In the genomic region with DNA sequence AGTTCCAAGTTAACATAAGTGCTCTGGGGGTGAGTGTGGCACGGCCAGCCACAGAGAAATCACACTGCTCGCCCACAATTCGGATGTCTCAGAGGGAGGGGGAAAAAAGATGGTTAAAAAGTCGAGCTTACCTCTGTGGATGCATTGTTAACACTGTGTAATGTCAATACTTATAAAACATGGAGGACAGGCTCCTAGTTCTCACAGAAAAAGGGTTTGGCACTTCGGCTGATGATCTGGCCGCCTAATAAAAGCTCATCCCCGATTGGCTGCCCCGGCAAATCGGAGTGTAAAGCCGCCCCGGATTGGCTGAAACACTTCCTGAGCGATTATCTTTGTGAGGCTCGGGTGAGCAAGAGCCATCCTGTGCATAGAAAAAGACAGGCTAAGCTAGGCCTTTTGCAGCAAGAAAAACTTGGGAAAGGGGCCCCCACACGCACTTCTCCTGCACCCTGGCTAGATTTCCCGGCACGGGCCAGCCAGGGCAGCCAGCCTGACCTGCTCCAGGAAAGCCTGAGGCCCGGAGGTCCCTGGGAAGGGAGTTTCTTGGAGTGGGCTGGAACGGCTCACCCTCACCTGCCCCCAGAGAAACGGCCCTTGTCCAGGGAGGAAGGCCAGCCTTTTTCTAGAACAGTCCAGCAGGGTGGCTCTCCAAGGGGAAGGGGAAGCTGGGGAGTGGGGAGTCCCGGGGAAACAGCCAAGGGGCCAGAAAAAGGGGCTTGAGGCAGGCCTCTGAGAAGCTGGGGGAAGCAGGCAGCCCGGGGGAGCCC, we compare ENCODE assay signal across 8 cellular contexts. TPM values are rescaled to one million over a fixed set of nuclear protein-coding genes. Genes with fewer than 3 reads are reported as not detected.
DNase-seq lines count a peak whose midpoint lies in the region; ATAC-seq and TF ChIP-seq lines count a peak whose summit lies in the region.

ZMYND8 (minus strand) TSS at position 174 of the 770 bp plus-strand sequence; CDS start at position 145, 29 bp downstream.

- H3K4me3 ChIP-seq in GM08714 (ENCODE audit: low read length) (peak within 1 kb of the TSS; percentile 92), left ventricle myocardium inferior (peak within 1 kb of the TSS; percentile 55), urinary bladder (ENCODE audit: low read depth, low read length) (no peak within 1 kb of the TSS)

- ATAC-seq in HG02852 (IDR thresholded peaks at IDR 0.05; ENCODE audit: unreplicated experiment), result peak; percentile 37

- H3K36me3 ChIP-seq in left ventricle myocardium inferior (no peaks in the 10 kb centered on the region), urinary bladder (ENCODE audit: insufficient read depth) (no peaks in the 10 kb centered on the region)

- no peaks in the 10 kb centered on the region for H3K9me3 ChIP-seq in left ventricle myocardium inferior (replicated peaks)

- intact Hi-C loops in left ventricle myocardium inferior (cut with micrococcal nuclease), result loop anchor here (5.0 kb wide), 1 partner anchor 39 kb away; no protein-coding TSS in a partner anchor

- DNase-seq in NCI-H2081 treated with DMSO at 0.1 percent for 48 hours (lab: John Stamatoyannopoulos, UW), result peak; percentile 79
- DNase-seq in T-helper 22 cell (ENCODE audit: low read depth), result peak; percentile 78
- DNase-seq in left ventricle myocardium inferior, result peak; percentile 88
- no peak for DNase-seq in pulmonary artery endothelial cell (ENCODE audit: low read depth, low spot score)

- no peak for TF ChIP-seq CTCF in left ventricle myocardium inferior (IDR thresholded peaks at IDR 0.05; ENCODE audit: borderline replicate concordance)

- H3K27me3 ChIP-seq in left ventricle myocardium inferior (ENCODE audit: low read depth), result no peaks in the 10 kb centered on the region

- H3K27ac ChIP-seq in angular gyrus (ENCODE audit: low read depth, low read length), result peak within 1 kb of the TSS; percentile 100
- H3K27ac ChIP-seq in left ventricle myocardium inferior (replicated peaks), result peak within 1 kb of the TSS; percentile 100
- peak within 1 kb of the TSS; percentile 97 for H3K27ac ChIP-seq in urinary bladder (ENCODE audit: low read depth)

- H3K4me1 ChIP-seq in left ventricle myocardium inferior (peaks cover 100% of the 10 kb centered on the region), urinary bladder (ENCODE audit: insufficient read depth) (peaks cover 2% of the 10 kb centered on the region)

- 5% methylated on average over 21 of the region's 21 CpGs for WGBS in urinary bladder

RNA-seq across cellular contexts. Expression of gene ZMYND8, which starts in this region (rescaled TPM):
- 37.9 TPM for total RNA-seq in left ventricle myocardium inferior
- total RNA-seq in pulmonary artery endothelial cell, result 19.9 and 21.6 TPM in 2 replicates
- 29.0 TPM for total RNA-seq in urinary bladder
- 15.6 TPM for polyA plus RNA-seq in urinary bladder
